Comparison of ENCODE assay signal across 1 cellular context in genomic region chr7:8295638-8296361, GRCh38.
TF ChIP-seq lines count a peak whose summit lies in the region.

No MANE protein-coding gene starts in this region.

TF ChIP-seq in WTC11, 78 proteins besides CTCF, POLR2A, EP300 and RAD21 (continued from another document):
- TF ChIP-seq HMGXB4 (CRISPR knock-in tag; IDR thresholded peaks at IDR 0.05): no peak
- TF ChIP-seq TEAD4 (CRISPR knock-in tag; IDR thresholded peaks at IDR 0.05): no peak
- TF ChIP-seq ZNF121 (CRISPR knock-in tag; IDR thresholded peaks at IDR 0.05): no peak
- no peak for TF ChIP-seq SMAD3 (CRISPR knock-in tag; IDR thresholded peaks at IDR 0.05; ENCODE audit: borderline replicate concordance)
- no peak for TF ChIP-seq USF1 (CRISPR knock-in tag; IDR thresholded peaks at IDR 0.05)
- no peak for TF ChIP-seq CREM (CRISPR knock-in tag; IDR thresholded peaks at IDR 0.05)
- TF ChIP-seq ZNF512 (CRISPR knock-in tag; IDR thresholded peaks at IDR 0.05; ENCODE audit: borderline replicate concordance): no peak
- TF ChIP-seq ZNF281 (CRISPR knock-in tag; IDR thresholded peaks at IDR 0.05): no peak
- TF ChIP-seq AR (CRISPR knock-in tag; IDR thresholded peaks at IDR 0.05): no peak
- TF ChIP-seq MLX (CRISPR knock-in tag; IDR thresholded peaks at IDR 0.05): no peak
